19 cellular contexts compared by ENCODE assay signal in the genomic region with DNA sequence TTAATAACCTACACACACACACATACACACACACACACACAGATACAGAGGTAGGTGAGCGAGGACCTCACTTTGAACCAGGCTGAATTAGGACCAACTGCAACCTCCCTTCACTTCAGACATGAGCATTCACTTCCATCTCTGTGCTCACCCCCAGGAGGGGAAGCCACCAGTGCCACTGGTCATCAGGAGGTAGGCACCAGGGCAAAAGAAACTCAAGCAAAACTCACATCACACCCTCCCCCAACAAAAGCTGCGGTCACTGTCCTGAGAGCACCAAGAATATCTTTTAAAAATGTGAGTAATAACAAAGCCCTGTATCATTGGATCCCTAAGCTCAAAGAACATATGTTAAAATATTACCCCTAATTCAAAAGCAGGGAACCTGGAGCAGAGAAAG.
"Had no signal": no experiment of that assay in that cellular context is flagged by ENCODE, and none has a peak within 500 bp of the region (broad histone marks: within the 10 kb centered on the region; RNA-seq: fewer than 3 reads in every experiment).

No MANE protein-coding gene starts in this region.

- H3K9me3 ChIP-seq: esophagus squamous epithelium, left lung, mucosa of descending colon, right atrium auricular region, testis had no signal

- H3K27ac Mint-ChIP-seq: activated T-helper 1 cell treated with anti-CD3 and anti-CD28 coated beads, Interleukin-12 subunit alpha, Interleukin-12 subunit beta, Interleukin-2, Interleukin-4 antibody, amounts not matched to agents 30 ng/mL and 10 ng/mL and 1 ng/mL, durations not matched to agents 14 hours and 24 hours and 36 hours; memory B cell; T-cell had no signal

- H3K27ac ChIP-seq: cardiac muscle cell, left lung, right atrium auricular region, testis had no signal

- H3K27me3 Mint-ChIP-seq: naive thymus-derived CD8-positive, alpha-beta T cell; T-cell had no signal

- ATAC-seq: left lung; mucosa of descending colon; naive thymus-derived CD8-positive, alpha-beta T cell; stimulated activated naive CD8-positive, alpha-beta T cell treated with anti-CD3 and anti-CD28 coated beads, Interleukin-15, Interleukin-2, amounts not matched to agents 100 U/mL and 50 U/mL, for 24 hours; T-cell had no signal

- H3K27me3 ChIP-seq: cardiac muscle cell, esophagus squamous epithelium, left lung, right atrium auricular region, testis had no signal

- H3K36me3 ChIP-seq: cardiac muscle cell, right atrium auricular region had no signal

- H3K4me3 Mint-ChIP-seq: activated T-helper 1 cell treated with anti-CD3 and anti-CD28 coated beads, Interleukin-12 subunit alpha, Interleukin-12 subunit beta, Interleukin-2, Interleukin-4 antibody, amounts not matched to agents 30 ng/mL and 10 ng/mL and 1 ng/mL, durations not matched to agents 14 hours and 24 hours and 36 hours; memory B cell; naive thymus-derived CD8-positive, alpha-beta T cell; T-cell had no signal

- DNase-seq: activated CD4-positive, CD25-positive, alpha-beta regulatory T cell treated with anti-CD3 and anti-CD28 coated beads, Interleukin-2, amount 50 U/mL, for 72 hours; activated naive CD4-positive, alpha-beta T cell treated with Interleukin-2 at 50 U/mL for 16 hours; aorta; esophagus squamous epithelium; hippocampal formation; left lung; mucosa of descending colon; naive thymus-derived CD8-positive, alpha-beta T cell; small intestine; stimulated activated CD4-positive, alpha-beta T cell treated with anti-CD3 and anti-CD28 coated beads, Interleukin-4, amount 100 ng/mL, for 4 hours; stimulated activated CD8-positive, alpha-beta memory T cell treated with anti-CD3 and anti-CD28 coated beads, Interleukin-4, amount 100 ng/mL, for 48 hours; stimulated activated naive CD8-positive, alpha-beta T cell treated with anti-CD3 and anti-CD28 coated beads, Interleukin-15, Interleukin-2, amounts not matched to agents 100 U/mL and 50 U/mL, for 24 hours; T-cell; T-helper 9 cell; testis had no signal

- H3K9me3 Mint-ChIP-seq: activated T-helper 1 cell treated with anti-CD3 and anti-CD28 coated beads, Interleukin-12 subunit alpha, Interleukin-12 subunit beta, Interleukin-2, Interleukin-4 antibody, amounts not matched to agents 30 ng/mL and 10 ng/mL and 1 ng/mL, durations not matched to agents 14 hours and 24 hours and 36 hours; memory B cell; naive thymus-derived CD8-positive, alpha-beta T cell; T-cell had no signal

- H3K36me3 Mint-ChIP-seq: naive thymus-derived CD8-positive, alpha-beta T cell had no signal

- H3K4me3 ChIP-seq: cardiac muscle cell, esophagus squamous epithelium, left lung, mucosa of descending colon, right atrium auricular region, testis had no signal

- H3K4me1 ChIP-seq: testis had no signal
